In genomic region chr7:21377545-21377944, GRCh38 we compare ENCODE assay signal across 19 cellular contexts.
"Had no signal": no experiment of that assay in that cellular context is flagged by ENCODE, and none has a peak within 500 bp of the region (broad histone marks: within the 10 kb centered on the region; RNA-seq: fewer than 3 reads in every experiment).

No MANE protein-coding gene starts in this region.

- H3K9me3 ChIP-seq: adrenal gland, gastrocnemius medialis, thoracic aorta, upper lobe of right lung had no signal

- H3K27me3 ChIP-seq: adrenal gland, breast epithelium, gastrocnemius medialis, left lung, spleen, upper lobe of right lung had no signal

- DNase-seq: activated CD4-positive, alpha-beta T cell treated with anti-CD3 and anti-CD28 coated beads for 1 hour; activated gamma-delta T cell; activated T-cell treated with anti-CD3 and anti-CD28 coated beads, Interleukin-2, amount 50 U/mL, for 72 hours; adrenal gland; effector CD4-positive, alpha-beta T cell; gastrocnemius medialis; head of caudate nucleus; kidney; left lung; midbrain; spleen; stimulated activated CD4-positive, alpha-beta T cell treated with anti-CD3 and anti-CD28 coated beads, Interleukin-4, amount 100 ng/mL, for 4 hours; T-helper 9 cell; upper lobe of right lung had no signal

- H3K36me3 ChIP-seq: adrenal gland, breast epithelium, gastrocnemius medialis, left lung, spleen, thoracic aorta, upper lobe of right lung had no signal

- H3K27me3 Mint-ChIP-seq: stimulated activated memory B cell treated with anti-CD40 and anti-IgM and Interleukin-4, amounts not matched to agents 10 μg/mL and 1 μg/mL and 100 μg/mL, for 72 hours had no signal

- ATAC-seq: activated naive CD4-positive, alpha-beta T cell treated with anti-CD3 and anti-CD28 coated beads, Interleukin-2, amount 50 U/mL, for 72 hours; activated T-cell treated with anti-CD3 and anti-CD28 coated beads, Interleukin-2, amount 50 U/mL, for 72 hours; gastrocnemius medialis; left lung; stimulated activated memory B cell treated with anti-CD40 and anti-IgM and Interleukin-4, amounts not matched to agents 10 μg/mL and 1 μg/mL and 100 μg/mL, for 72 hours; upper lobe of right lung had no signal

- H3K4me1 ChIP-seq: adrenal gland, breast epithelium, gastrocnemius medialis, left lung, spleen, upper lobe of right lung had no signal

- H3K27ac Mint-ChIP-seq: activated naive CD4-positive, alpha-beta T cell treated with anti-CD3 and anti-CD28 coated beads, Interleukin-2, amount 50 U/mL, for 72 hours; activated T-cell treated with anti-CD3 and anti-CD28 coated beads, Interleukin-2, amount 50 U/mL, for 72 hours; nephron; stimulated activated memory B cell treated with anti-CD40 and anti-IgM and Interleukin-4, amounts not matched to agents 10 μg/mL and 1 μg/mL and 100 μg/mL, for 72 hours had no signal

- H3K4me3 ChIP-seq: adrenal gland, breast epithelium, gastrocnemius medialis, left lung, spleen, thoracic aorta, upper lobe of right lung had no signal

- H3K4me3 Mint-ChIP-seq: activated T-cell treated with anti-CD3 and anti-CD28 coated beads, Interleukin-2, amount 50 U/mL, for 72 hours; nephron; stimulated activated memory B cell treated with anti-CD40 and anti-IgM and Interleukin-4, amounts not matched to agents 10 μg/mL and 1 μg/mL and 100 μg/mL, for 72 hours had no signal

- H3K4me1 Mint-ChIP-seq: nephron had no signal

- H3K27ac ChIP-seq: adrenal gland, breast epithelium, gastrocnemius medialis, left lung, spleen, thoracic aorta, upper lobe of right lung had no signal
